In genomic region chr19:31268751-31269150, GRCh38 we compare ENCODE assay signal across 31 cellular contexts.
"Had no signal": no experiment of that assay in that cellular context is flagged by ENCODE, and none has a peak within 500 bp of the region (broad histone marks: within the 10 kb centered on the region; RNA-seq: fewer than 3 reads in every experiment).

No MANE protein-coding gene starts in this region.

- H3K4me1 Mint-ChIP-seq: activated B cell treated with CpG ODN at 0.5 μM for 24 hours; activated T-helper 17 cell treated with anti-CD3 and anti-CD28 coated beads, Interleukin-2, amount 50 U/mL, for 72 hours; endodermal cell; T-cell had no signal

- H3K36me3 ChIP-seq: WERI-Rb-1 had no signal

- H3K9me3 Mint-ChIP-seq: activated CD8-positive, alpha-beta T cell treated with anti-CD3 and anti-CD28 coated beads for 36 hours; activated T-cell treated with anti-CD3 and anti-CD28 coated beads, Interleukin-2, amount 50 U/mL, for 4 hours; activated T-helper 17 cell treated with anti-CD3 and anti-CD28 coated beads, Interleukin-2, amount 50 U/mL, for 72 hours; dendritic cell treated with granulocyte-macrophage colony-stimulating factor and Interleukin-4, amounts not matched to agents 40 ng/mL and 50 ng/mL, for 4 days; endodermal cell; T-cell; T-helper 1 cell treated with Interleukin-12 subunit alpha and Interleukin-12 subunit beta and Interleukin-4 antibody, amounts not matched to agents 30 μg/mL and 1 μg/mL, for 36 hours; T-helper 2 cell treated with Interferon-gamma antibody and Interleukin-4, amounts not matched to agents 5 μg/mL and 100 μg/mL, for 36 hours had no signal

- FAIRE-seq: astrocyte, frontal cortex had no signal

- DNase-seq: activated B cell treated with CpG ODN at 0.5 μM for 24 hours; activated CD4-positive, alpha-beta T cell treated with anti-CD3 and anti-CD28 coated beads for 48 hours; activated CD4-positive, alpha-beta T cell treated with anti-CD3 and anti-CD28 coated beads, Interleukin-2, amount 50 U/mL, for 1 hour; activated CD4-positive, alpha-beta T cell treated with anti-CD3 and anti-CD28 coated beads, Interleukin-2, amount 50 U/mL, for 48 hours; activated CD8-positive, alpha-beta memory T cell treated with anti-CD3 and anti-CD28 coated beads for 24 hours; activated CD8-positive, alpha-beta T cell treated with anti-CD3 and anti-CD28 coated beads for 36 hours; activated effector memory CD4-positive, alpha-beta T cell treated with Interleukin-2 at 50 U/mL for 16 hours; activated gamma-delta T cell treated with Interleukin-2 at 50 U/mL for 16 hours; activated naive CD4-positive, alpha-beta T cell treated with anti-CD3 and anti-CD28 coated beads, Interleukin-2, amount 50 U/mL, for 16 hours; activated naive CD4-positive, alpha-beta T cell treated with Interleukin-2 at 50 U/mL for 16 hours; activated T-cell treated with anti-CD3 and anti-CD28 coated beads, Interleukin-2, amount 50 U/mL, for 4 hours; amniotic stem cell; anterior cingulate cortex; central memory CD4-positive, alpha-beta T cell; cerebellar nuclear complex; effector memory CD4-positive, alpha-beta T cell; endodermal cell; foreskin fibroblast; head of caudate nucleus; T-cell; T1000; WERI-Rb-1 had no signal

- H3K4me3 ChIP-seq: coronary artery, dorsolateral prefrontal cortex had no signal

- H3K36me3 Mint-ChIP-seq: activated naive CD8-positive, alpha-beta T cell; T-cell had no signal

- H3K4me3 Mint-ChIP-seq: activated B cell treated with CpG ODN at 0.5 μM for 24 hours; activated CD8-positive, alpha-beta T cell treated with anti-CD3 and anti-CD28 coated beads for 36 hours; activated naive CD8-positive, alpha-beta T cell; activated T-cell treated with anti-CD3 and anti-CD28 coated beads, Interleukin-2, amount 50 U/mL, for 4 hours; activated T-helper 17 cell treated with anti-CD3 and anti-CD28 coated beads, Interleukin-2, amount 50 U/mL, for 72 hours; dendritic cell treated with granulocyte-macrophage colony-stimulating factor and Interleukin-4, amounts not matched to agents 40 ng/mL and 50 ng/mL, for 4 days; endodermal cell; T-cell; T-helper 1 cell treated with Interleukin-12 subunit alpha and Interleukin-12 subunit beta and Interleukin-4 antibody, amounts not matched to agents 30 μg/mL and 1 μg/mL, for 36 hours; T-helper 2 cell treated with Interferon-gamma antibody and Interleukin-4, amounts not matched to agents 5 μg/mL and 100 μg/mL, for 36 hours had no signal

- H3K27ac ChIP-seq: coronary artery, dorsolateral prefrontal cortex, WERI-Rb-1 had no signal

- H3K27me3 Mint-ChIP-seq: activated B cell treated with CpG ODN at 0.5 μM for 24 hours; activated CD8-positive, alpha-beta T cell treated with anti-CD3 and anti-CD28 coated beads for 36 hours; activated naive CD8-positive, alpha-beta T cell; activated T-helper 17 cell treated with anti-CD3 and anti-CD28 coated beads, Interleukin-2, amount 50 U/mL, for 72 hours; dendritic cell treated with granulocyte-macrophage colony-stimulating factor and Interleukin-4, amounts not matched to agents 40 ng/mL and 50 ng/mL, for 4 days had no signal

- H3K27ac Mint-ChIP-seq: activated B cell treated with CpG ODN at 0.5 μM for 24 hours; activated CD8-positive, alpha-beta T cell treated with anti-CD3 and anti-CD28 coated beads for 36 hours; activated naive CD8-positive, alpha-beta T cell; activated T-helper 17 cell treated with anti-CD3 and anti-CD28 coated beads, Interleukin-2, amount 50 U/mL, for 72 hours; dendritic cell treated with granulocyte-macrophage colony-stimulating factor and Interleukin-4, amounts not matched to agents 40 ng/mL and 50 ng/mL, for 4 days; endodermal cell; T-cell; T-helper 1 cell treated with Interleukin-12 subunit alpha and Interleukin-12 subunit beta and Interleukin-4 antibody, amounts not matched to agents 30 μg/mL and 1 μg/mL, for 36 hours; T-helper 2 cell treated with Interferon-gamma antibody and Interleukin-4, amounts not matched to agents 5 μg/mL and 100 μg/mL, for 36 hours had no signal
